14 cellular contexts compared by ENCODE assay signal in the genomic region with DNA sequence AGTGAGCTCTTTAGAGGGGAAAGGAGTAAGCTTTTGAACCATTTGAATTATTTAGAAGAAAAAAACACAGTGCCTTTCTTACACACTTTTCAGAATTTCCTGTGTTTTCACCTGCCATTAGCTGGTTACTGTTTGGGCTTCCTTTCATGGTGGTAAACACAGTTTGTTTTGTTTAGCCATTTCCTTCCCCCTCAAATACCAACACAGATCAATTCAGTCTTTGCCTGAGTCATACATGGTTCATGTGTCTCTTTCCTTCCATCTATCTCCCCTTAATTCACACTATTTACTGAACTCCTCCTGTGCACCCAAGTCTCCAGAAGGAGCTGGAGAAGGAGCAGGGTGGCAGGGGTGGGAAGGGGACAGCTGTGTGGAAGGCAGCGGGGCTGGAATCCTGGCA.
"Had no signal": no experiment of that assay in that cellular context is flagged by ENCODE, and none has a peak within 500 bp of the region (broad histone marks: within the 10 kb centered on the region; RNA-seq: fewer than 3 reads in every experiment).

No MANE protein-coding gene starts in this region.

- H3K4me3 ChIP-seq: ascending aorta, esophagus muscularis mucosa, lung, right atrium auricular region, uterus had no signal

- H3K27ac Mint-ChIP-seq: activated naive CD8-positive, alpha-beta T cell treated with anti-CD3 and anti-CD28 coated beads, Interleukin-2, amount 50 U/mL, for 24 hours; T-helper 2 cell treated with Interferon-gamma antibody and Interleukin-4, amounts not matched to agents 5 μg/mL and 100 μg/mL, for 36 hours had no signal

- H3K4me3 Mint-ChIP-seq: activated naive CD8-positive, alpha-beta T cell treated with anti-CD3 and anti-CD28 coated beads, Interleukin-2, amount 50 U/mL, for 24 hours; T-helper 2 cell treated with Interferon-gamma antibody and Interleukin-4, amounts not matched to agents 5 μg/mL and 100 μg/mL, for 36 hours had no signal

- H3K27me3 Mint-ChIP-seq: activated naive CD8-positive, alpha-beta T cell treated with anti-CD3 and anti-CD28 coated beads, Interleukin-2, amount 50 U/mL, for 24 hours had no signal

- DNase-seq: activated CD4-positive, alpha-beta T cell treated with anti-CD3 and anti-CD28 coated beads, Interleukin-2, amount 50 U/mL, for 48 hours; activated CD4-positive, CD25-positive, alpha-beta regulatory T cell treated with anti-CD3 and anti-CD28 coated beads, Interleukin-2, amount 50 U/mL, for 72 hours; activated naive CD4-positive, alpha-beta T cell treated with Interleukin-2 at 50 U/mL for 16 hours; activated naive CD8-positive, alpha-beta T cell treated with anti-CD3 and anti-CD28 coated beads, Interleukin-2, amount 50 U/mL, for 24 hours; glutamatergic neuron; left colon; small intestine; SW 1271; uterus had no signal

- H3K27ac ChIP-seq: ascending aorta, esophagus muscularis mucosa, right atrium auricular region, uterus had no signal

- H3K27me3 ChIP-seq: ascending aorta, esophagus muscularis mucosa, right atrium auricular region, uterus had no signal

- H3K36me3 ChIP-seq: ascending aorta, esophagus muscularis mucosa, right atrium auricular region, uterus had no signal

- H3K9me3 ChIP-seq: ascending aorta, esophagus muscularis mucosa, right atrium auricular region, uterus had no signal

- H3K9me3 Mint-ChIP-seq: activated naive CD8-positive, alpha-beta T cell treated with anti-CD3 and anti-CD28 coated beads, Interleukin-2, amount 50 U/mL, for 24 hours; T-helper 2 cell treated with Interferon-gamma antibody and Interleukin-4, amounts not matched to agents 5 μg/mL and 100 μg/mL, for 36 hours had no signal

- H3K4me1 Mint-ChIP-seq: activated naive CD8-positive, alpha-beta T cell treated with anti-CD3 and anti-CD28 coated beads, Interleukin-2, amount 50 U/mL, for 24 hours had no signal

- ATAC-seq: activated naive CD8-positive, alpha-beta T cell treated with anti-CD3 and anti-CD28 coated beads, Interleukin-2, amount 50 U/mL, for 24 hours; left colon had no signal
